Comparison of ENCODE assay signal across 8 cellular contexts in the genomic region with DNA sequence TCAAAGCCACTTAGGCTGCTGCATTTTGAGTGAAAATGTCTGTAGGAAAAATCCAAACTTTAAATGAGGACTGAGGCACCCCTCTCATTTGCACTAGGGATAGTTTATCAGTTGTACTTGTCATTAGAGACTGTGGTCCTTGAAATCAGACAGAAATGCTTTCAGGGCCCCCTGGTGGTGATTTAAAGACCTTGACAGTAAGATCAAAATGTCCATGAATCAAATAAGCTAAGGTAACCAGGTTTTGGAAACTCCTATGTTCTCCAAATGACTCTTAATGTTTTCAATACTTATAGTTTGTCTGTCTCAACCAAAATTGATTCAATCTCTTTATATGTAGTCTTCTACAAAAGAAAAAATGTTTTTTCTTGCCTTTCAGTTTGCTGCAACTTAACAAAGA. TPM values are rescaled to one million over a fixed set of nuclear protein-coding genes. Genes with fewer than 3 reads are reported as not detected.
DNase-seq lines count a peak whose midpoint lies in the region; ATAC-seq and TF ChIP-seq lines count a peak whose summit lies in the region.

No MANE protein-coding gene starts in this region.

- H3K36me3 ChIP-seq in MG63 (no peaks in the 10 kb centered on the region), SK-N-MC (ENCODE audit: insufficient read depth, low read length) (no peaks in the 10 kb centered on the region)

- H3K4me3 ChIP-seq in MG63 (no peak overlapping the region), SK-N-MC (no peak overlapping the region)

- no peaks in the 10 kb centered on the region for H3K36me3 Mint-ChIP-seq in nephron (ENCODE audit: low read depth)

- H3K9me3 ChIP-seq in MG63 (no peaks in the 10 kb centered on the region; the same call in none of the 2 replicates), SK-N-MC (ENCODE audit: low read depth, low read length) (no peaks in the 10 kb centered on the region)

- no peaks in the 10 kb centered on the region for H3K27me3 Mint-ChIP-seq in nephron (ENCODE audit: low read depth)

- H3K27ac Mint-ChIP-seq in nephron, result no peak overlapping the region

- H3K9me3 Mint-ChIP-seq in nephron, result peaks cover 19% of the 10 kb centered on the region

- H3K27ac ChIP-seq in SK-N-MC, result no peak overlapping the region

- no peak overlapping the region for H3K4me3 Mint-ChIP-seq in nephron

- peak; percentile 48 for DNase-seq in SIG-M5 treated with dmso at 0.1 percent for 504 hours (lab: John Stamatoyannopoulos, UW; ENCODE audit: unreplicated experiment)
- DNase-seq in SIG-M5 (lab: John Stamatoyannopoulos, UW), result no peak
- DNase-seq in MG63, result peak; percentile 28
- DNase-seq in SK-N-MC (ENCODE audit: low read depth, low spot score), result peak; percentile 16
- DNase-seq in effector CD4-positive, alpha-beta T cell, result peak; percentile 19

- peak; percentile 67 to 79 (median 70) for TF ChIP-seq CTCF in nephron (IDR thresholded peaks at IDR 0.05; ENCODE audit: unreplicated experiment in 3 of 3)

- H3K4me1 Mint-ChIP-seq in nephron, result no peaks in the 10 kb centered on the region

- H3K9ac ChIP-seq in SK-N-MC (ENCODE audit: insufficient read length), result no peak overlapping the region

- no peaks in the 10 kb centered on the region for H3K27me3 ChIP-seq in MG63

- ATAC-seq in GM21423 (IDR thresholded peaks at IDR 0.05; ENCODE audit: unreplicated experiment) (peak; percentile 65), HG02678 (IDR thresholded peaks at IDR 0.05; ENCODE audit: unreplicated experiment) (no peak)

RNA-seq across cellular contexts. Expression of gene DDX18, which starts 28.8 kb away (rescaled TPM):
- 40.2 and 46.7 TPM in 2 replicates for total RNA-seq in MG63 (2014; rRNA removed; shearing (Covaris generic); ENCODE audit: low replicate concordance)
